Comparison of ENCODE assay signal across 20 cellular contexts in the genomic region with DNA sequence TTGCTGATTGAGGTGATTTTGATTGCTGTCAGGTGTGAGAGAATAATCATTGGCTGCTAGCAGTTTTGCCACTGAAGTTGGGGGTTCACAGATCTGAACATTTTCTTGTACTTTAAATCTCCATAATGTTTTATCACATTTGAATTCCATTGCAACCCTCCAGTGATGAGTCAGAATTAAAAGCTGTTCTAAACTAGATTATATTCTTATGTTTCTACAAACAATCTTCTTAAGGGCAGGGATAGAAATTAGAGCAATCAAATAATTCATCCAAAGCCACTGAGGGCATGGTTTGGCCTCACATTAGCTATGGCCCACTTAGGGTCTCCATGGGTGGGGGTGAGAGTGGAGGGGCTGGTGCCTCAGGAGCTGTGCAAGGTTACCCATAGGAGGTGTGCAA.
"Had no signal": no experiment of that assay in that cellular context is flagged by ENCODE, and none has a peak within 500 bp of the region (broad histone marks: within the 10 kb centered on the region; RNA-seq: fewer than 3 reads in every experiment).

No MANE protein-coding gene starts in this region.

- H3K9me3 ChIP-seq: gastroesophageal sphincter, heart left ventricle, pancreas, right lobe of liver, spleen, vagina had no signal

- H3K4me3 ChIP-seq: gastroesophageal sphincter, heart left ventricle, pancreas, right lobe of liver, vagina had no signal

- H3K27me3 ChIP-seq: brain microvascular endothelial cell, gastroesophageal sphincter, heart left ventricle, pancreas, right lobe of liver, spleen, vagina had no signal

- ATAC-seq: gastroesophageal sphincter; heart left ventricle; left ventricle myocardium superior; naive thymus-derived CD4-positive, alpha-beta T cell; pancreas; right lobe of liver; stimulated activated memory B cell treated with anti-CD40 and anti-IgM and Interleukin-4, amounts not matched to agents 10 μg/mL and 1 μg/mL and 100 μg/mL, for 72 hours had no signal

- H3K4me1 ChIP-seq: pancreas, right lobe of liver had no signal

- DNase-seq: activated CD4-positive, alpha-beta T cell treated with anti-CD3 and anti-CD28 coated beads, Interleukin-2, amount 50 U/mL, for 1 hour; activated CD4-positive, CD25-positive, alpha-beta regulatory T cell treated with anti-CD3 and anti-CD28 coated beads, Interleukin-2, amount 50 U/mL, for 72 hours; activated CD8-positive, alpha-beta memory T cell treated with anti-CD3 and anti-CD28 coated beads, Interleukin-2, amount 50 U/mL, for 48 hours; activated effector memory CD4-positive, alpha-beta T cell treated with Interleukin-2 at 50 U/mL for 16 hours; activated naive CD4-positive, alpha-beta T cell treated with anti-CD3 and anti-CD28 coated beads, Interleukin-2, amount 10 ng/mL, durations not matched to agents 7 days and 5 days; activated naive CD8-positive, alpha-beta T cell treated with anti-CD3 and anti-CD28 coated beads, Interleukin-2, amount 50 U/mL, for 24 hours; activated T-cell treated with anti-CD3 and anti-CD28 coated beads, Interleukin-2, amount 50 U/mL, for 48 hours; aorta; brain microvascular endothelial cell; cortex of kidney; heart left ventricle; left ventricle myocardium superior; naive thymus-derived CD4-positive, alpha-beta T cell; pancreas; right lobe of liver; spleen; stimulated activated CD4-positive, alpha-beta T cell treated with anti-CD3 and anti-CD28 coated beads, Interleukin-4, amount 100 ng/mL, for 4 hours had no signal

- H3K36me3 ChIP-seq: brain microvascular endothelial cell, gastroesophageal sphincter, heart left ventricle, pancreas, right lobe of liver, spleen, vagina had no signal

- H3K27ac ChIP-seq: brain microvascular endothelial cell, gastroesophageal sphincter, heart left ventricle, pancreas, right lobe of liver, vagina had no signal
